13 cellular contexts compared by ENCODE assay signal in the genomic region with DNA sequence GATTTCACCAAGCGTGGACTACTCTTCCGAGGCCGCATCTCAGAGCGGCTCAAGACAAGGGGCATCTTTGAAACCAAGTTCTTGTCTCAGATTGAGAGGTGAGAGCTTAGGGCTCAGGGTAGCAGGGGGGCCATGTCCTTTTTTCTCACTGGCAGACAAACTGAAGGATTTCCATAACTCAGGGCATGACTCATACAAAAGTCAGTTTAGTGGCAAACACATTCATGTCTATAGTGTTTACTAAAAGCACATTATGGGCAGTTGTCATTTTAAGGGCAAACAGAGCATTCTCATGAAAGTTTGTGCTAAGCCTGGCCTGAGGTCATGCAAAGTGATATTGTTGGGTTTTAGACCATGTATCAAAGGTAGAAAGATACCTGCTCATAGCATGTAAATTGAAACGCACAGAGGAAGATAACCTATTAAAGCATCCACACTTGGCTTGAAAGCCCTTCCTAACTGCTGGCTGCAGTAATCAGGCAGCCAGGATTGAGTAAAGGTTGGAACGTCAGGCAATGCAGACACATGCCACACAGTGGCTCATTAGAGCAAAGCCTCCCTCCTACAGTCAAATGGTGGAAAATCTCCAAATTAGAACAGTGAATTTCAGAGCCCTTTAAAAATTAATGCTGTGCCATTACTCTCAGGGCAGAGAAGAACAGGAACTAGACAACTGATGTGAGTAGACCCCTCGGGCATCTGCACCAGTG. TPM values are rescaled to one million over a fixed set of nuclear protein-coding genes. Genes with fewer than 3 reads are reported as not detected.
DNase-seq lines count a peak whose midpoint lies in the region; ATAC-seq and TF ChIP-seq lines count a peak whose summit lies in the region.
"Had no signal": no experiment of that assay in that cellular context is flagged by ENCODE, and none has a peak within 500 bp of the region (broad histone marks: within the 10 kb centered on the region; RNA-seq: fewer than 3 reads in every experiment).

No MANE protein-coding gene starts in this region.

- H3K4me3 ChIP-seq in epithelial cell of esophagus (ENCODE audit: low read length) (no peak overlapping the region), skeletal muscle satellite cell (ENCODE audit: low read length) (no peak overlapping the region)
- H3K4me3 ChIP-seq: esophagus squamous epithelium had no signal

- ATAC-seq in HG02981 (IDR thresholded peaks at IDR 0.05; ENCODE audit: unreplicated experiment), result no peak
- ATAC-seq in HG02973 (IDR thresholded peaks at IDR 0.05; ENCODE audit: unreplicated experiment), result no peak
- ATAC-seq: naive thymus-derived CD8-positive, alpha-beta T cell had no signal

- peak; percentile 43 for DNase-seq in GM03348 (ENCODE audit: low spot score)
- DNase-seq in RKO (ENCODE audit: low spot score), result peak; percentile 26
- no peak for DNase-seq in epithelial cell of esophagus (ENCODE audit: low read depth)
- DNase-seq in COLO829 (ENCODE audit: low spot score), result no peak
- DNase-seq: esophagus squamous epithelium; naive thymus-derived CD8-positive, alpha-beta T cell; NCI-H1436; NCI-H510A; OCI-M1; stimulated activated CD4-positive, alpha-beta T cell treated with anti-CD3 and anti-CD28 coated beads, Interleukin-1b, Interleukin-23, amount 100 ng/mL, for 48 hours had no signal

- peaks cover 21% of the 10 kb centered on the region for H3K36me3 ChIP-seq in skeletal muscle satellite cell (ENCODE audit: insufficient read depth, low read length)

- H3K27me3 ChIP-seq in skeletal muscle satellite cell (ENCODE audit: control insufficient read depth, insufficient read depth, low read length), result no peaks in the 10 kb centered on the region
- H3K27me3 ChIP-seq: esophagus squamous epithelium had no signal

- H3K9ac ChIP-seq in skeletal muscle satellite cell (ENCODE audit: low read depth, low read length), result peak overlapping the region; percentile 49

- H3K4me1 ChIP-seq in skeletal muscle satellite cell (ENCODE audit: control insufficient read depth, insufficient read depth, low read length), result peaks cover 32% of the 10 kb centered on the region

- H3K9me3 ChIP-seq in skeletal muscle satellite cell (replicated peaks; ENCODE audit: low read length), result no peaks in the 10 kb centered on the region
- H3K9me3 ChIP-seq: esophagus squamous epithelium had no signal

- peak; percentile 26 for TF ChIP-seq CTCF in epithelial cell of esophagus (IDR thresholded peaks at IDR 0.05; ENCODE audit: insufficient read depth, low read depth, low read length, missing control alignments)

- no peak overlapping the region for H3K4me2 ChIP-seq in skeletal muscle satellite cell (ENCODE audit: low read length)

RNA-seq across cellular contexts. Expression of a gene that starts 54.2 kb away (rescaled TPM):
- total RNA-seq in skeletal muscle satellite cell (2012; rRNA removed), result 36.2 and 54.2 TPM in 2 replicates

Comparison
In these comparisons a context has a peak if more than half of its experiments do, and no peak if none do; other contexts are left out.
1. DNase-seq: peak in GM03348 (single experiment) and RKO (single experiment); none in epithelial cell of esophagus (single experiment) and COLO829 (single experiment).